In genomic region chr12:96513166-96513565, GRCh38 we compare ENCODE assay signal across 24 cellular contexts.
"Had no signal": no experiment of that assay in that cellular context is flagged by ENCODE, and none has a peak within 500 bp of the region (broad histone marks: within the 10 kb centered on the region; RNA-seq: fewer than 3 reads in every experiment).

No MANE protein-coding gene starts in this region.

- H3K27me3 ChIP-seq: adrenal gland had no signal

- H3K36me3 Mint-ChIP-seq: activated naive CD4-positive, alpha-beta T cell treated with anti-CD3 and anti-CD28 coated beads, Interleukin-2, amount 10 ng/mL, durations not matched to agents 7 days and 5 days; activated naive CD8-positive, alpha-beta T cell treated with anti-CD3 and anti-CD28 coated beads for 36 hours; T-cell had no signal

- ATAC-seq: activated T-helper 17 cell treated with anti-CD3 and anti-CD28 coated beads, Interleukin-2, amount 50 U/mL, for 72 hours; T-cell had no signal

- H3K4me3 Mint-ChIP-seq: activated B cell treated with CpG ODN at 0.5 μM for 24 hours; activated CD4-positive, alpha-beta memory T cell treated with anti-CD3 and anti-CD28 coated beads, Interleukin-2, amount 10 ng/mL, durations not matched to agents 7 days and 5 days; activated naive CD4-positive, alpha-beta T cell treated with anti-CD3 and anti-CD28 coated beads, Interleukin-2, amount 10 ng/mL, durations not matched to agents 7 days and 5 days; activated naive CD8-positive, alpha-beta T cell treated with anti-CD3 and anti-CD28 coated beads for 36 hours; activated T-helper 17 cell treated with anti-CD3 and anti-CD28 coated beads, Interleukin-2, amount 50 U/mL, for 72 hours; T-cell had no signal

- H3K9me3 ChIP-seq: adrenal gland had no signal

- H3K36me3 ChIP-seq: adrenal gland had no signal

- H3K4me3 ChIP-seq: adrenal gland had no signal

- H3K27ac Mint-ChIP-seq: activated B cell treated with CpG ODN at 0.5 μM for 24 hours; activated CD4-positive, alpha-beta memory T cell treated with anti-CD3 and anti-CD28 coated beads, Interleukin-2, amount 10 ng/mL, durations not matched to agents 7 days and 5 days; activated naive CD4-positive, alpha-beta T cell treated with anti-CD3 and anti-CD28 coated beads, Interleukin-2, amount 10 ng/mL, durations not matched to agents 7 days and 5 days; activated naive CD8-positive, alpha-beta T cell treated with anti-CD3 and anti-CD28 coated beads for 36 hours; activated T-helper 17 cell treated with anti-CD3 and anti-CD28 coated beads, Interleukin-2, amount 50 U/mL, for 72 hours; T-cell had no signal

- H3K27me3 Mint-ChIP-seq: activated B cell treated with CpG ODN at 0.5 μM for 24 hours; activated CD4-positive, alpha-beta memory T cell treated with anti-CD3 and anti-CD28 coated beads, Interleukin-2, amount 10 ng/mL, durations not matched to agents 7 days and 5 days; activated naive CD4-positive, alpha-beta T cell treated with anti-CD3 and anti-CD28 coated beads, Interleukin-2, amount 10 ng/mL, durations not matched to agents 7 days and 5 days; activated naive CD8-positive, alpha-beta T cell treated with anti-CD3 and anti-CD28 coated beads for 36 hours; activated T-helper 17 cell treated with anti-CD3 and anti-CD28 coated beads, Interleukin-2, amount 50 U/mL, for 72 hours; T-cell had no signal

- DNase-seq: activated B cell treated with CpG ODN at 0.5 μM for 24 hours; activated CD4-positive, alpha-beta memory T cell treated with anti-CD3 and anti-CD28 coated beads, Interleukin-2, amount 10 ng/mL, durations not matched to agents 7 days and 5 days; activated CD4-positive, alpha-beta T cell treated with anti-CD3 and anti-CD28 coated beads, Interleukin-2, amount 50 U/mL, for 1 hour; activated gamma-delta T cell treated with Interleukin-2 at 50 U/mL for 16 hours; activated naive CD4-positive, alpha-beta T cell treated with anti-CD3 and anti-CD28 coated beads, Interleukin-2, amount 10 ng/mL, durations not matched to agents 7 days and 5 days; activated naive CD8-positive, alpha-beta T cell treated with anti-CD3 and anti-CD28 coated beads for 36 hours; activated T-cell treated with anti-CD3 and anti-CD28 coated beads for 4 hours; activated T-cell treated with anti-CD3 and anti-CD28 coated beads, Interleukin-2, amount 50 U/mL, for 48 hours; adrenal gland; anterior cingulate cortex; caudate nucleus; Kasumi-1; KBM-7; NCI-H1092; NCI-H1930; NCI-H2171; NCI-H226; NCI-H526; NCI-H82; SIG-M5; T-cell; T-helper 2 cell; T1000 had no signal

- H3K4me1 ChIP-seq: adrenal gland had no signal

- H3K27ac ChIP-seq: adrenal gland had no signal

- H3K9me3 Mint-ChIP-seq: activated B cell treated with CpG ODN at 0.5 μM for 24 hours; activated CD4-positive, alpha-beta memory T cell treated with anti-CD3 and anti-CD28 coated beads, Interleukin-2, amount 10 ng/mL, durations not matched to agents 7 days and 5 days; activated naive CD4-positive, alpha-beta T cell treated with anti-CD3 and anti-CD28 coated beads, Interleukin-2, amount 10 ng/mL, durations not matched to agents 7 days and 5 days; activated naive CD8-positive, alpha-beta T cell treated with anti-CD3 and anti-CD28 coated beads for 36 hours; activated T-helper 17 cell treated with anti-CD3 and anti-CD28 coated beads, Interleukin-2, amount 50 U/mL, for 72 hours; T-cell had no signal
